8 cellular contexts compared by ENCODE assay signal in genomic region chr19:40690050-40690698, GRCh38. TPM values are rescaled to one million over a fixed set of nuclear protein-coding genes. Genes with fewer than 3 reads are reported as not detected.
DNase-seq lines count a peak whose midpoint lies in the region; ATAC-seq lines count a peak whose summit lies in the region.

Gene NUMBL (minus strand): TSS chr19:40690651. CDS start chr19:40690483, 168 bp downstream.

- no peaks in the 10 kb centered on the region for H3K9me3 Mint-ChIP-seq in dendritic cell treated with granulocyte-macrophage colony-stimulating factor and Interleukin-4, amounts not matched to agents 40 ng/mL and 50 ng/mL, for 4 days

- peak within 1 kb of the TSS; percentile 95 for H3K4me3 Mint-ChIP-seq in dendritic cell treated with granulocyte-macrophage colony-stimulating factor and Interleukin-4, amounts not matched to agents 40 ng/mL and 50 ng/mL, for 4 days

- H3K27ac ChIP-seq in mucosa of rectum (ENCODE audit: low read depth in 2 of 2, low read length in 2 of 2) = peak within 1 kb of the TSS; percentile 63 to 79

- H3K4me3 ChIP-seq in mucosa of rectum (ENCODE audit: low read length in 2 of 2) = peak within 1 kb of the TSS; percentile 65 to 74

- peaks cover 57% of the 10 kb centered on the region for H3K36me3 Mint-ChIP-seq in dendritic cell treated with granulocyte-macrophage colony-stimulating factor and Interleukin-4, amounts not matched to agents 40 ng/mL and 50 ng/mL, for 4 days (ENCODE audit: low read depth)

- no peak for ATAC-seq in left colon
- ATAC-seq in HG02885 (IDR thresholded peaks at IDR 0.05; ENCODE audit: poor library complexity, unreplicated experiment) = no peak

- H3K27me3 ChIP-seq in mucosa of rectum (ENCODE audit: control insufficient read depth in 2 of 2, insufficient read depth in 2 of 2, low read length in 2 of 2) = no peaks in the 10 kb centered on the region

- no peaks in the 10 kb centered on the region for H3K9me3 ChIP-seq in mucosa of rectum (ENCODE audit: control insufficient read depth in 2 of 2, low read length in 2 of 2)

- peaks cover 20 to 37% of the 10 kb centered on the region in 2 donors for H3K4me1 ChIP-seq in mucosa of rectum (ENCODE audit: control insufficient read depth in 2 of 2, insufficient read depth in 2 of 2, low read length in 2 of 2)

- intact Hi-C loops in dendritic cell treated with granulocyte-macrophage colony-stimulating factor and Interleukin-4, amounts not matched to agents 40 ng/mL and 50 ng/mL, for 4 days (cut with micrococcal nuclease) = loop anchor here (2.0 kb wide), 1 partner anchor 27 kb away; no protein-coding TSS in a partner anchor
- intact Hi-C loops in left colon (cut with DNase I, micrococcal nuclease) = no loop called here

- H3K4me1 Mint-ChIP-seq in dendritic cell treated with granulocyte-macrophage colony-stimulating factor and Interleukin-4, amounts not matched to agents 40 ng/mL and 50 ng/mL, for 4 days (ENCODE audit: low read depth) = peaks cover 16% of the 10 kb centered on the region

- H3K27ac Mint-ChIP-seq in dendritic cell treated with granulocyte-macrophage colony-stimulating factor and Interleukin-4, amounts not matched to agents 40 ng/mL and 50 ng/mL, for 4 days = peak within 1 kb of the TSS; percentile 97

- no peak for DNase-seq in G401 (ENCODE audit: low spot score)
- DNase-seq in LHCN-M2 (ENCODE audit: low read depth) = no peak
- DNase-seq in left colon = no peak
- DNase-seq in DMS79 (lab: John Stamatoyannopoulos, UW) = no peak
- no peak for DNase-seq in HK-2 (ENCODE audit: unreplicated experiment)

- in situ Hi-C loops in G401 (cut with HindIII; ENCODE audit: low sequenced_read_pairs) = no loop called here

- H3K27me3 Mint-ChIP-seq in dendritic cell treated with granulocyte-macrophage colony-stimulating factor and Interleukin-4, amounts not matched to agents 40 ng/mL and 50 ng/mL, for 4 days = no peaks in the 10 kb centered on the region

- H3K36me3 ChIP-seq in mucosa of rectum (ENCODE audit: control insufficient read depth in 2 of 2, insufficient read depth in 2 of 2, low read length in 2 of 2) = peaks cover 11 to 22% of the 10 kb centered on the region in 2 donors

- peak within 1 kb of the TSS; percentile 58 to 72 for H3K9ac ChIP-seq in mucosa of rectum (ENCODE audit: low read depth in 1 of 2, low read length in 2 of 2)

RNA-seq across cellular contexts. Expression of gene NUMBL, which starts in this region (rescaled TPM):
- 18.5 and 25.1 TPM in 2 replicates for total RNA-seq in G401 (2014; rRNA removed; shearing (Covaris generic))
- total RNA-seq in LHCN-M2 (2014; rRNA removed) (39.9 and 41.3 TPM in 2 replicates), left colon (10 to 100 TPM in 1 of 2 donors, 1 to 10 TPM in 1; 9.6 to 14.5 TPM)
- polyA plus RNA-seq in LHCN-M2 (2012) = 25.5 TPM
